Comparison of ENCODE assay signal across 8 cellular contexts in the genomic region with DNA sequence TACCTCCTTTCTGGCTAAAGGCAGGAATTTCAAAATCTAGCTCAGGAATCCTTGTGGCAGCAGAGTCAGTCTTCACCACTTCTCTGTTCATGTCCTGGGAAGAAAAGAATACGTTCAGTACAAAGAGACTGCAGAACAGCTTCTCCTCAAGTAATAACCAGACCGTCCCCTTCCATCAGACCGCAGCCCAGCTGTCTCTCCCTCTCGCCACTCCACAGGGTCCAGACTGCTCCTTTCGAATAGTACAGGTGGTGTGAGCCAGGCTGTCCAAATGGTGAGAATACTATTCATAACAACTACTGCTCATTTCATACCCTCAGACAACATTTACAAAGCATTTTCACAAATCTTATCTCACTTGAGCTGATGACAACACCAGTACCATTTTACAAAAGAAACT. TPM values are rescaled to one million over a fixed set of nuclear protein-coding genes. Genes with fewer than 3 reads are reported as not detected.
DNase-seq lines count a peak whose midpoint lies in the region; ATAC-seq, FAIRE-seq and TF ChIP-seq lines count a peak whose summit lies in the region.

No MANE protein-coding gene starts in this region.

- H3K9me3 ChIP-seq in SU-DHL-6 (ENCODE audit: insufficient read depth, low read length): no peaks in the 10 kb centered on the region
- H3K9me3 ChIP-seq in gastrocnemius medialis: no peaks in the 10 kb centered on the region

- no peaks in the 10 kb centered on the region for H3K9me2 ChIP-seq in SU-DHL-6 (replicated peaks; ENCODE audit: insufficient read depth, low read length)

- H3K4me1 ChIP-seq in gastrocnemius medialis: peaks cover 17 to 18% of the 10 kb centered on the region in 2 donors

- H3K9ac ChIP-seq in SU-DHL-6 (ENCODE audit: low read length): peak overlapping the region; percentile 88

- H3K36me3 ChIP-seq in SU-DHL-6 (ENCODE audit: low read length) (peaks cover 23% of the 10 kb centered on the region), gastrocnemius medialis (peaks cover 5 to 50% of the 10 kb centered on the region in 2 donors)

- FAIRE-seq in GM12891 (lab: Jason Lieb, UNC): peak; percentile 73

- no peak for ATAC-seq in gastrocnemius medialis

- H3K4me2 ChIP-seq in SU-DHL-6 (ENCODE audit: low read depth, low read length, poor library complexity, severe bottlenecking): peak overlapping the region; percentile 67

- H3K4me3 ChIP-seq in SU-DHL-6 (ENCODE audit: insufficient read depth, low read length, poor library complexity, severe bottlenecking): peak overlapping the region; percentile 98
- H3K4me3 ChIP-seq in fibroblast of villous mesenchyme (ENCODE audit: low read depth, low read length): peak overlapping the region; percentile 90
- peak overlapping the region; percentile 78 to 98 (median 96) for H3K4me3 ChIP-seq in gastrocnemius medialis

- H4K20me1 ChIP-seq in SU-DHL-6 (ENCODE audit: low read depth, low read length): no peaks in the 10 kb centered on the region

- intact Hi-C loops in gastrocnemius medialis (cut with DNase I; ENCODE audit: low total_unique reads): loop anchor here (2.0 to 5.0 kb wide), 2 partner anchors 14 to 540 kb away; a partner anchor contains a TSS

- TF ChIP-seq POLR2A in GM12891 (IDR thresholded peaks at IDR 0.05; ENCODE audit: low read depth, low read length) (no peak), gastrocnemius medialis (IDR thresholded peaks at IDR 0.05) (no peak)

- TF ChIP-seq CTCF in SU-DHL-6 (IDR thresholded peaks at IDR 0.05; ENCODE audit: insufficient read depth, low read length, poor library complexity, severe bottlenecking): no peak
- no peak for TF ChIP-seq CTCF in fibroblast of villous mesenchyme (IDR thresholded peaks at IDR 0.05; ENCODE audit: insufficient read depth, low read depth, low read length)
- no peak for TF ChIP-seq CTCF in gastrocnemius medialis (IDR thresholded peaks at IDR 0.05 in 4 of 5, conservative IDR thresholded peaks at IDR 0.05 in 1 of 5)

- H3K27me3 ChIP-seq in SU-DHL-6 (ENCODE audit: low read length) (no peaks in the 10 kb centered on the region), gastrocnemius medialis (no peaks in the 10 kb centered on the region)

- no peaks in the 10 kb centered on the region for H3F3A ChIP-seq in SU-DHL-6 (ENCODE audit: insufficient read depth)

- in situ Hi-C loops in gastrocnemius medialis (cut with MboI; ENCODE audit: low sequenced_read_pairs in 4 of 4): loop anchor here in 2 of 4 donors (10.0 kb wide), 2 partner anchors 318 to 438 kb away; no protein-coding TSS in a partner anchor

- no peak overlapping the region for H2AFZ ChIP-seq in SU-DHL-6 (ENCODE audit: low read depth, low read length, severe bottlenecking)

- H3K27ac ChIP-seq in SU-DHL-6 (ENCODE audit: low read depth, low read length) (no peak overlapping the region), gastrocnemius medialis (peak overlapping the region in 3 of 4 donors; percentile 87 to 89 (median 88))

- H3K79me2 ChIP-seq in SU-DHL-6 (ENCODE audit: insufficient read depth, low read length): peaks cover 30% of the 10 kb centered on the region

- DNase-seq in GM12891 (ENCODE audit: insufficient read length, low spot score): no peak
- no peak for DNase-seq in fibroblast of villous mesenchyme (ENCODE audit: low read depth)
- DNase-seq in gastrocnemius medialis: no peak
- DNase-seq in Ammon's horn (ENCODE audit: low spot score): no peak
- DNase-seq in NCI-H510A (lab: John Stamatoyannopoulos, UW): no peak
- no peak for DNase-seq in NCI-H446 treated with DMSO at 0.1 percent for 48 hours (lab: John Stamatoyannopoulos, UW)
- DNase-seq in activated gamma-delta T cell (lab: John Stamatoyannopoulos, UW): no peak

TF ChIP-seq in GM12891, 5 proteins besides CTCF, POLR2A, EP300 and RAD21:
- TF ChIP-seq POLR2AphosphoS5 (IDR thresholded peaks at IDR 0.05; ENCODE audit: low read depth, low read length) (no peak), TAF1 (IDR thresholded peaks at IDR 0.05; ENCODE audit: low read depth, low read length) (no peak), POU2F2 (IDR thresholded peaks at IDR 0.05; ENCODE audit: low read depth, low read length) (no peak), SPI1 (IDR thresholded peaks at IDR 0.05; ENCODE audit: low read depth, low read length) (no peak), PAX5 (IDR thresholded peaks at IDR 0.05; ENCODE audit: insufficient read depth, low read length, severe bottlenecking) (no peak)

RNA-seq across cellular contexts. Expression of a gene that starts 0.9 kb away (rescaled TPM):
- polyA plus RNA-seq in GM12891 (2012; ENCODE audit: low read depth, missing spikeins): 32.3 TPM
- 22.9 and 29.4 TPM in 2 replicates for total RNA-seq in fibroblast of villous mesenchyme
- 10 to 100 TPM; 43.3 to 82.5 (median 56.9) TPM for total RNA-seq in gastrocnemius medialis

RNA-seq across cellular contexts. Expression of a gene that starts 4.7 kb away (rescaled TPM):
- not detected for polyA plus RNA-seq in GM12891 (2012; ENCODE audit: low read depth, missing spikeins)
- total RNA-seq in fibroblast of villous mesenchyme (not detected in 2 replicates), gastrocnemius medialis (1 to 10 TPM in 2 of 4 donors, not detected in 2; 1.0 to 2.9 TPM)

RNA-seq across cellular contexts. Expression of a gene that starts 14.2 kb away (rescaled TPM):
- 11.7 TPM for polyA plus RNA-seq in GM12891 (2012; ENCODE audit: low read depth, missing spikeins)
- total RNA-seq in fibroblast of villous mesenchyme (13.9 and 16.8 TPM in 2 replicates), gastrocnemius medialis (10 to 100 TPM in 3 of 4 donors, 1 to 10 TPM in 1; 9.0 to 14.1 (median 12.3) TPM)

RNA-seq across cellular contexts. Expression of a gene that starts 36.1 kb away (rescaled TPM):
- not detected for polyA plus RNA-seq in GM12891 (2012; ENCODE audit: low read depth, missing spikeins)
- total RNA-seq in fibroblast of villous mesenchyme (not detected in 2 replicates), gastrocnemius medialis (1 to 10 TPM in 2 of 4 donors, not detected in 2; 2.6 to 3.5 TPM)

RNA-seq across cellular contexts. Expression of a gene that starts 42.7 kb away (rescaled TPM):
- not detected for polyA plus RNA-seq in GM12891 (2012; ENCODE audit: low read depth, missing spikeins)
- total RNA-seq in fibroblast of villous mesenchyme (not detected in 2 replicates), gastrocnemius medialis (10 to 100 TPM in 2 of 4 donors, not detected in 2; 19.3 to 45.7 TPM)
